In the genomic region with DNA sequence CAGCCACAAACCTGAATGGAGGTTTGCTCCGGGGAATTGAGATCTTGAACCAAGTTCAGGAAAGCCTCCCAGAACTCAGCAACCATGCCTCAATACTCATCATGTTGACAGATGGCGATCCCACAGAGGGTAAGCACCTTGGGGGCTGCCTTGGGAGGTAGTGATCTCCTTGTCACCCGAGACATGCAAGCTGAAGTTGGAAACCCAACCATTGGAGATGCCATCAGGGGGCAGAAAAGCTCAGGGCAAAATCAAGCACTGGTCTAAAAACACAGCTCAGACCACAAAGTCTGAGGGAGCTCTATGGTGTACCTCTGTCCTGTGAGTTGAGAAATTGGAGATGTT, we compare ENCODE assay signal across 2 cellular contexts.
TF ChIP-seq lines count a peak whose summit lies in the region.

No MANE protein-coding gene starts in this region.

TF ChIP-seq in HepG2, 621 proteins besides CTCF, POLR2A, EP300 and RAD21:
- TF ChIP-seq ZNF605 (CRISPR knock-in tag; IDR thresholded peaks at IDR 0.05) (no peak), ZBTB33 (CRISPR knock-in tag; IDR thresholded peaks at IDR 0.05) (no peak), ZNF530 (CRISPR knock-in tag; IDR thresholded peaks at IDR 0.05; ENCODE audit: low read depth) (no peak), ZNF543 (CRISPR knock-in tag; IDR thresholded peaks at IDR 0.05) (no peak), CHD4 (IDR thresholded peaks at IDR 0.05; ENCODE audit: borderline replicate concordance, low read length) (no peak), ZFP82 (CRISPR knock-in tag; IDR thresholded peaks at IDR 0.05; ENCODE audit: borderline replicate concordance) (no peak), MIER2 (CRISPR knock-in tag; IDR thresholded peaks at IDR 0.05) (no peak), HIVEP1 (CRISPR knock-in tag; IDR thresholded peaks at IDR 0.05) (no peak), SOX6 (IDR thresholded peaks at IDR 0.05) (no peak), SOX6 (CRISPR knock-in tag; IDR thresholded peaks at IDR 0.05) (no peak), HES4 (CRISPR knock-in tag; IDR thresholded peaks at IDR 0.05; ENCODE audit: borderline replicate concordance) (no peak), SMARCE1 (IDR thresholded peaks at IDR 0.05; ENCODE audit: borderline replicate concordance) (no peak), NFYC (CRISPR knock-in tag; IDR thresholded peaks at IDR 0.05) (no peak)
- TF ChIP-seq, protein P1, sequence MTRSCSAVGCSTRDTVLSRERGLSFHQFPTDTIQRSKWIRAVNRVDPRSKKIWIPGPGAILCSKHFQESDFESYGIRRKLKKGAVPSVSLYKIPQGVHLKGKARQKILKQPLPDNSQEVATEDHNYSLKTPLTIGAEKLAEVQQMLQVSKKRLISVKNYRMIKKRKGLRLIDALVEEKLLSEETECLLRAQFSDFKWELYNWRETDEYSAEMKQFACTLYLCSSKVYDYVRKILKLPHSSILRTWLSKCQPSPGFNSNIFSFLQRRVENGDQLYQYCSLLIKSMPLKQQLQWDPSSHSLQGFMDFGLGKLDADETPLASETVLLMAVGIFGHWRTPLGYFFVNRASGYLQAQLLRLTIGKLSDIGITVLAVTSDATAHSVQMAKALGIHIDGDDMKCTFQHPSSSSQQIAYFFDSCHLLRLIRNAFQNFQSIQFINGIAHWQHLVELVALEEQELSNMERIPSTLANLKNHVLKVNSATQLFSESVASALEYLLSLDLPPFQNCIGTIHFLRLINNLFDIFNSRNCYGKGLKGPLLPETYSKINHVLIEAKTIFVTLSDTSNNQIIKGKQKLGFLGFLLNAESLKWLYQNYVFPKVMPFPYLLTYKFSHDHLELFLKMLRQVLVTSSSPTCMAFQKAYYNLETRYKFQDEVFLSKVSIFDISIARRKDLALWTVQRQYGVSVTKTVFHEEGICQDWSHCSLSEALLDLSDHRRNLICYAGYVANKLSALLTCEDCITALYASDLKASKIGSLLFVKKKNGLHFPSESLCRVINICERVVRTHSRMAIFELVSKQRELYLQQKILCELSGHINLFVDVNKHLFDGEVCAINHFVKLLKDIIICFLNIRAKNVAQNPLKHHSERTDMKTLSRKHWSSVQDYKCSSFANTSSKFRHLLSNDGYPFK (CRISPR knock-in tag; IDR thresholded peaks at IDR 0.05; ENCODE audit: borderline replicate concordance) = no peak

TF ChIP-seq in WTC11, 78 proteins besides CTCF, POLR2A, EP300 and RAD21:
- no peak for TF ChIP-seq MYBL2 (CRISPR knock-in tag; IDR thresholded peaks at IDR 0.05)
- TF ChIP-seq ZBTB43 (CRISPR knock-in tag; IDR thresholded peaks at IDR 0.05) = no peak
- TF ChIP-seq ZNF671 (CRISPR knock-in tag; IDR thresholded peaks at IDR 0.05) = no peak
- TF ChIP-seq, protein P2, sequence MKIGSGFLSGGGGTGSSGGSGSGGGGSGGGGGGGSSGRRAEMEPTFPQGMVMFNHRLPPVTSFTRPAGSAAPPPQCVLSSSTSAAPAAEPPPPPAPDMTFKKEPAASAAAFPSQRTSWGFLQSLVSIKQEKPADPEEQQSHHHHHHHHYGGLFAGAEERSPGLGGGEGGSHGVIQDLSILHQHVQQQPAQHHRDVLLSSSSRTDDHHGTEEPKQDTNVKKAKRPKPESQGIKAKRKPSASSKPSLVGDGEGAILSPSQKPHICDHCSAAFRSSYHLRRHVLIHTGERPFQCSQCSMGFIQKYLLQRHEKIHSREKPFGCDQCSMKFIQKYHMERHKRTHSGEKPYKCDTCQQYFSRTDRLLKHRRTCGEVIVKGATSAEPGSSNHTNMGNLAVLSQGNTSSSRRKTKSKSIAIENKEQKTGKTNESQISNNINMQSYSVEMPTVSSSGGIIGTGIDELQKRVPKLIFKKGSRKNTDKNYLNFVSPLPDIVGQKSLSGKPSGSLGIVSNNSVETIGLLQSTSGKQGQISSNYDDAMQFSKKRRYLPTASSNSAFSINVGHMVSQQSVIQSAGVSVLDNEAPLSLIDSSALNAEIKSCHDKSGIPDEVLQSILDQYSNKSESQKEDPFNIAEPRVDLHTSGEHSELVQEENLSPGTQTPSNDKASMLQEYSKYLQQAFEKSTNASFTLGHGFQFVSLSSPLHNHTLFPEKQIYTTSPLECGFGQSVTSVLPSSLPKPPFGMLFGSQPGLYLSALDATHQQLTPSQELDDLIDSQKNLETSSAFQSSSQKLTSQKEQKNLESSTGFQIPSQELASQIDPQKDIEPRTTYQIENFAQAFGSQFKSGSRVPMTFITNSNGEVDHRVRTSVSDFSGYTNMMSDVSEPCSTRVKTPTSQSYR (CRISPR knock-in tag; IDR thresholded peaks at IDR 0.05) = no peak
- no peak for TF ChIP-seq TP53 (CRISPR knock-in tag; IDR thresholded peaks at IDR 0.05)
- TF ChIP-seq NFE2L1 (CRISPR knock-in tag; IDR thresholded peaks at IDR 0.05) = no peak
- TF ChIP-seq, protein P3, sequence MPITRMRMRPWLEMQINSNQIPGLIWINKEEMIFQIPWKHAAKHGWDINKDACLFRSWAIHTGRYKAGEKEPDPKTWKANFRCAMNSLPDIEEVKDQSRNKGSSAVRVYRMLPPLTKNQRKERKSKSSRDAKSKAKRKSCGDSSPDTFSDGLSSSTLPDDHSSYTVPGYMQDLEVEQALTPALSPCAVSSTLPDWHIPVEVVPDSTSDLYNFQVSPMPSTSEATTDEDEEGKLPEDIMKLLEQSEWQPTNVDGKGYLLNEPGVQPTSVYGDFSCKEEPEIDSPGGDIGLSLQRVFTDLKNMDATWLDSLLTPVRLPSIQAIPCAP (CRISPR knock-in tag; IDR thresholded peaks at IDR 0.05) = no peak
- TF ChIP-seq RORB (CRISPR knock-in tag; IDR thresholded peaks at IDR 0.05) = no peak
- TF ChIP-seq, protein P4, sequence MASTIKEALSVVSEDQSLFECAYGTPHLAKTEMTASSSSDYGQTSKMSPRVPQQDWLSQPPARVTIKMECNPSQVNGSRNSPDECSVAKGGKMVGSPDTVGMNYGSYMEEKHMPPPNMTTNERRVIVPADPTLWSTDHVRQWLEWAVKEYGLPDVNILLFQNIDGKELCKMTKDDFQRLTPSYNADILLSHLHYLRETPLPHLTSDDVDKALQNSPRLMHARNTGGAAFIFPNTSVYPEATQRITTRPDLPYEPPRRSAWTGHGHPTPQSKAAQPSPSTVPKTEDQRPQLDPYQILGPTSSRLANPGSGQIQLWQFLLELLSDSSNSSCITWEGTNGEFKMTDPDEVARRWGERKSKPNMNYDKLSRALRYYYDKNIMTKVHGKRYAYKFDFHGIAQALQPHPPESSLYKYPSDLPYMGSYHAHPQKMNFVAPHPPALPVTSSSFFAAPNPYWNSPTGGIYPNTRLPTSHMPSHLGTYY (CRISPR knock-in tag; IDR thresholded peaks at IDR 0.05) = no peak
- TF ChIP-seq MXD4 (CRISPR knock-in tag; IDR thresholded peaks at IDR 0.05; ENCODE audit: borderline replicate concordance) = no peak
- no peak for TF ChIP-seq PRRX2 (CRISPR knock-in tag; IDR thresholded peaks at IDR 0.05)
- no peak for TF ChIP-seq ZNF219 (CRISPR knock-in tag; IDR thresholded peaks at IDR 0.05; ENCODE audit: borderline replicate concordance)
- no peak for TF ChIP-seq SMAD4 (CRISPR knock-in tag; IDR thresholded peaks at IDR 0.05)
- no peak for TF ChIP-seq CREB1 (CRISPR knock-in tag; IDR thresholded peaks at IDR 0.05)
- TF ChIP-seq GABPB1 (CRISPR knock-in tag; IDR thresholded peaks at IDR 0.05) = no peak
- no peak for TF ChIP-seq ATF3 (CRISPR knock-in tag; conservative IDR thresholded peaks at IDR 0.05)
- no peak for TF ChIP-seq ZNF317 (CRISPR knock-in tag; IDR thresholded peaks at IDR 0.05; ENCODE audit: borderline replicate concordance, low read depth)
